30 cellular contexts compared by ENCODE assay signal in genomic region chr6:5076931-5077330, GRCh38. TPM values are rescaled to one million over a fixed set of nuclear protein-coding genes. Genes with fewer than 3 reads are reported as not detected.
"Had no signal": no experiment of that assay in that cellular context is flagged by ENCODE, and none has a peak within 500 bp of the region (broad histone marks: within the 10 kb centered on the region; RNA-seq: fewer than 3 reads in every experiment).

No MANE protein-coding gene starts in this region.

- H3K4me1 ChIP-seq: pancreas, prostate gland, right atrium auricular region, right lobe of liver, sigmoid colon, testis, tibial artery, transverse colon, upper lobe of right lung, uterus had no signal

- FAIRE-seq: pancreas, small intestine had no signal

- H3K9me3 ChIP-seq: pancreas, prostate gland, right atrium auricular region, right lobe of liver, sigmoid colon, suprapubic skin, testis, tibial artery, transverse colon, upper lobe of right lung, uterus had no signal

- H3K4me3 Mint-ChIP-seq: naive thymus-derived CD8-positive, alpha-beta T cell; natural killer cell treated with Interleukin-12 subunit alpha and Interleukin-12 subunit beta and Interleukin-15 and Interleukin-18, amount 100 ng/mL, for 72 hours; nephron progenitor cell; neural crest cell; stimulated activated memory B cell treated with anti-CD40 and anti-IgM and Interleukin-4, amounts not matched to agents 10 μg/mL and 1 μg/mL and 100 μg/mL, for 72 hours; stimulated activated naive CD8-positive, alpha-beta T cell treated with anti-CD3 and anti-CD28 coated beads, Interleukin-15, amount 100 ng/mL, for 72 hours; type B pancreatic cell had no signal

- H3K36me3 Mint-ChIP-seq: natural killer cell treated with Interleukin-12 subunit alpha and Interleukin-12 subunit beta and Interleukin-15 and Interleukin-18, amount 100 ng/mL, for 72 hours; stimulated activated memory B cell treated with anti-CD40 and anti-IgM and Interleukin-4, amounts not matched to agents 10 μg/mL and 1 μg/mL and 100 μg/mL, for 72 hours had no signal

- H3K36me3 ChIP-seq: pancreas, prostate gland, right atrium auricular region, right lobe of liver, sigmoid colon, suprapubic skin, tibial artery, transverse colon, upper lobe of right lung, uterus had no signal

- H3K4me1 Mint-ChIP-seq: naive B cell; nephron progenitor cell; neural crest cell; stimulated activated memory B cell treated with anti-CD40 and anti-IgM and Interleukin-4, amounts not matched to agents 10 μg/mL and 1 μg/mL and 100 μg/mL, for 72 hours; stimulated activated naive CD8-positive, alpha-beta T cell treated with anti-CD3 and anti-CD28 coated beads, Interleukin-15, amount 100 ng/mL, for 72 hours had no signal

- H3K27ac Mint-ChIP-seq: naive B cell; natural killer cell treated with Interleukin-12 subunit alpha and Interleukin-12 subunit beta and Interleukin-15 and Interleukin-18, amount 100 ng/mL, for 72 hours; nephron progenitor cell; stimulated activated memory B cell treated with anti-CD40 and anti-IgM and Interleukin-4, amounts not matched to agents 10 μg/mL and 1 μg/mL and 100 μg/mL, for 72 hours; type B pancreatic cell had no signal

- H3K27ac ChIP-seq: pancreas, prostate gland, right atrium auricular region, right lobe of liver, sigmoid colon, suprapubic skin, testis, tibial artery, transverse colon, upper lobe of right lung, uterus had no signal

- H3K9me3 Mint-ChIP-seq: naive thymus-derived CD8-positive, alpha-beta T cell; natural killer cell treated with Interleukin-12 subunit alpha and Interleukin-12 subunit beta and Interleukin-15 and Interleukin-18, amount 100 ng/mL, for 72 hours; stimulated activated memory B cell treated with anti-CD40 and anti-IgM and Interleukin-4, amounts not matched to agents 10 μg/mL and 1 μg/mL and 100 μg/mL, for 72 hours had no signal

- H3K4me3 ChIP-seq: pancreas, prostate gland, right atrium auricular region, right lobe of liver, sigmoid colon, suprapubic skin, testis, tibial artery, transverse colon, upper lobe of right lung, uterus had no signal

- H3K27me3 ChIP-seq: pancreas, right atrium auricular region, right lobe of liver, sigmoid colon, suprapubic skin, testis, tibial artery, transverse colon, upper lobe of right lung, uterus had no signal

- DNase-seq: naive B cell; naive thymus-derived CD8-positive, alpha-beta T cell; nephron progenitor cell; occipital lobe; pancreas; retina; right lobe of liver; sigmoid colon; small intestine; stimulated activated CD4-positive, alpha-beta T cell treated with anti-CD3 and anti-CD28 coated beads, Interleukin-12 subunit alpha, Interleukin-12 subunit beta, amount 100 ng/mL, for 4 hours; stimulated activated CD4-positive, alpha-beta T cell treated with anti-CD3 and anti-CD28 coated beads, Interleukin-1b, Interleukin-23, amount 100 ng/mL, for 48 hours; stimulated activated CD4-positive, alpha-beta T cell treated with anti-CD3 and anti-CD28 coated beads, Interleukin-4, amount 100 ng/mL, for 1 hour; stimulated activated CD4-positive, alpha-beta T cell treated with anti-CD3 and anti-CD28 coated beads, Interleukin-4, amount 100 ng/mL, for 4 hours; stimulated activated CD8-positive, alpha-beta memory T cell treated with anti-CD3 and anti-CD28 coated beads, Interleukin-4, amount 100 ng/mL, for 48 hours; stimulated activated naive CD4-positive, alpha-beta T cell; stimulated activated naive CD8-positive, alpha-beta T cell treated with anti-CD3 and anti-CD28 coated beads, Interleukin-15, amount 100 ng/mL, for 72 hours; stimulated activated naive CD8-positive, alpha-beta T cell treated with anti-CD3 and anti-CD28 coated beads, Interleukin-15, Interleukin-2, amounts not matched to agents 100 U/mL and 50 U/mL, for 24 hours; substantia nigra; testis; transverse colon; upper lobe of right lung; uterus had no signal

- ATAC-seq: naive thymus-derived CD8-positive, alpha-beta T cell; pancreas; right lobe of liver; stimulated activated memory B cell treated with anti-CD40 and anti-IgM and Interleukin-4, amounts not matched to agents 10 μg/mL and 1 μg/mL and 100 μg/mL, for 72 hours; stimulated activated naive CD8-positive, alpha-beta T cell treated with anti-CD3 and anti-CD28 coated beads, Interleukin-15, amount 100 ng/mL, for 72 hours; stimulated activated naive CD8-positive, alpha-beta T cell treated with anti-CD3 and anti-CD28 coated beads, Interleukin-15, Interleukin-2, amounts not matched to agents 100 U/mL and 50 U/mL, for 24 hours; upper lobe of right lung had no signal

RNA-seq across cellular contexts. Expression of gene PPP1R3G, which starts 8.2 kb away (rescaled TPM):
- polyA plus RNA-seq: naive thymus-derived CD8-positive, alpha-beta T cell had no signal
